27 cellular contexts compared by ENCODE assay signal in the genomic region with DNA sequence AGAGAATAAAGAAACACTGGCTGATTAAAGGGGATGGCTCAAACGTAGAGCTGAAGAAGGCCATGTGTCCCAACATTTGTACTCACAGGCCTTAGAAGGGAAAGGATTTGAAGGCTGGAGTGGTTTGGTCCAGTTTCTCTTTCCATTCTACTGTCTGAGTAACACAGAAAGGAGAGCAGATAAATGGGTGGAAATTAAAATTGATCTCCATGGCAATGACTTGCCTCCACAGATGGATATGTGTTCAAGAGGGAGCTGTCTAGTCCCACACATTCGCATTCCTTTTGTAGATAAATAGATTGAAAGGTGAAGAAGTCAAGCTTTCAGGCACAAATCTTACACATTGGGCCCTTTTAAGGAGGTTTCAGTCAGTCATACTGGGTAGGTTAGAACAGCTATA.
DNase-seq lines count a peak whose midpoint lies in the region; ATAC-seq, FAIRE-seq and TF ChIP-seq lines count a peak whose summit lies in the region.
"Had no signal": no experiment of that assay in that cellular context is flagged by ENCODE, and none has a peak within 500 bp of the region (broad histone marks: within the 10 kb centered on the region; RNA-seq: fewer than 3 reads in every experiment).

No MANE protein-coding gene starts in this region.

- peaks cover 28% of the 10 kb centered on the region for H3K36me3 Mint-ChIP-seq in activated CD4-positive, alpha-beta T cell treated with anti-CD3 and anti-CD28 coated beads for 36 hours (ENCODE audit: low read depth)
- no peaks in the 10 kb centered on the region for H3K36me3 Mint-ChIP-seq in natural killer cell
- peaks cover 5% of the 10 kb centered on the region for H3K36me3 Mint-ChIP-seq in natural killer cell treated with Interleukin-12 subunit alpha and Interleukin-12 subunit beta and Interleukin-15 and Interleukin-18, amount 100 ng/mL, for 72 hours
- H3K36me3 Mint-ChIP-seq in central memory CD8-positive, alpha-beta T cell (ENCODE audit: insufficient read depth): peaks cover 60% of the 10 kb centered on the region

- no peak for TF ChIP-seq CTCF in natural killer cell (IDR thresholded peaks at IDR 0.05)
- TF ChIP-seq CTCF in D721Med (IDR thresholded peaks at IDR 0.05; ENCODE audit: insufficient read depth, missing control alignments): no peak

- ATAC-seq in activated CD4-positive, alpha-beta T cell treated with anti-CD3 and anti-CD28 coated beads for 36 hours: peak; percentile 64
- no peak for ATAC-seq in natural killer cell
- no peak for ATAC-seq in natural killer cell treated with Interleukin-12 subunit alpha and Interleukin-12 subunit beta and Interleukin-15 and Interleukin-18, amount 100 ng/mL, for 72 hours
- ATAC-seq in central memory CD8-positive, alpha-beta T cell (replicated peaks; ENCODE audit: extremely low read depth, poor library complexity, severe bottlenecking): no peak
- peak; percentile 45 for ATAC-seq in stimulated activated naive CD8-positive, alpha-beta T cell treated with anti-CD3 and anti-CD28 coated beads, Interleukin-15, amount 100 ng/mL, for 72 hours
- ATAC-seq: HCT116, HepG2, left colon, T-cell had no signal

- FAIRE-seq in D721Med (lab: Jason Lieb, UNC): no peak
- FAIRE-seq: G401.6, HepG2, small intestine, TTC549, urothelium cell line had no signal

- peaks cover 19% of the 10 kb centered on the region for H3K4me1 Mint-ChIP-seq in activated CD4-positive, alpha-beta T cell treated with anti-CD3 and anti-CD28 coated beads for 36 hours
- H3K4me1 Mint-ChIP-seq in natural killer cell: no peaks in the 10 kb centered on the region
- H3K4me1 Mint-ChIP-seq in natural killer cell treated with Interleukin-12 subunit alpha and Interleukin-12 subunit beta and Interleukin-15 and Interleukin-18, amount 100 ng/mL, for 72 hours (ENCODE audit: low read depth in 2 of 2): no peaks in the 10 kb centered on the region
- no peaks in the 10 kb centered on the region for H3K4me1 Mint-ChIP-seq in central memory CD8-positive, alpha-beta T cell
- peaks cover 16% of the 10 kb centered on the region for H3K4me1 Mint-ChIP-seq in stimulated activated naive CD8-positive, alpha-beta T cell treated with anti-CD3 and anti-CD28 coated beads, Interleukin-15, amount 100 ng/mL, for 72 hours

- H3K9me3 Mint-ChIP-seq in activated CD4-positive, alpha-beta T cell treated with anti-CD3 and anti-CD28 coated beads for 36 hours (ENCODE audit: low read depth): no peaks in the 10 kb centered on the region
- no peaks in the 10 kb centered on the region for H3K9me3 Mint-ChIP-seq in natural killer cell
- H3K9me3 Mint-ChIP-seq in natural killer cell treated with Interleukin-12 subunit alpha and Interleukin-12 subunit beta and Interleukin-15 and Interleukin-18, amount 100 ng/mL, for 72 hours: no peaks in the 10 kb centered on the region
- H3K9me3 Mint-ChIP-seq in central memory CD8-positive, alpha-beta T cell: no peaks in the 10 kb centered on the region
- H3K9me3 Mint-ChIP-seq in stimulated activated naive CD8-positive, alpha-beta T cell treated with anti-CD3 and anti-CD28 coated beads, Interleukin-15, amount 100 ng/mL, for 72 hours: no peaks in the 10 kb centered on the region
- H3K9me3 Mint-ChIP-seq: T-cell had no signal

- POLR2A ChIA-PET in activated CD4-positive, alpha-beta T cell treated with anti-CD3 and anti-CD28 coated beads for 36 hours (lab: Charles Lee): interaction anchor here (0.7 kb wide), 1 partner anchor 75 kb away, joined by 3 read pairs; a partner anchor contains a TSS

- intact Hi-C loops in activated CD4-positive, alpha-beta T cell treated with anti-CD3 and anti-CD28 coated beads for 36 hours (cut with DNase I, micrococcal nuclease): no loop called here
- intact Hi-C loops in natural killer cell (cut with micrococcal nuclease): no loop called here

- peak overlapping the region; percentile 84 for H3K27ac Mint-ChIP-seq in activated CD4-positive, alpha-beta T cell treated with anti-CD3 and anti-CD28 coated beads for 36 hours
- peak overlapping the region; percentile 16 to 68 for H3K27ac Mint-ChIP-seq in natural killer cell
- no peak overlapping the region for H3K27ac Mint-ChIP-seq in natural killer cell treated with Interleukin-12 subunit alpha and Interleukin-12 subunit beta and Interleukin-15 and Interleukin-18, amount 100 ng/mL, for 72 hours
- peak overlapping the region; percentile 32 for H3K27ac Mint-ChIP-seq in central memory CD8-positive, alpha-beta T cell (ENCODE audit: low read depth)
- peak overlapping the region; percentile 49 to 65 for H3K27ac Mint-ChIP-seq in stimulated activated naive CD8-positive, alpha-beta T cell treated with anti-CD3 and anti-CD28 coated beads, Interleukin-15, amount 100 ng/mL, for 72 hours

- no peak for DNase-seq in activated CD4-positive, alpha-beta T cell treated with anti-CD3 and anti-CD28 coated beads for 36 hours
- DNase-seq in activated CD4-positive, alpha-beta T cell treated with anti-CD3 and anti-CD28 coated beads for 48 hours: no peak
- DNase-seq in natural killer cell: no peak
- DNase-seq in natural killer cell treated with Interleukin-12 subunit alpha and Interleukin-12 subunit beta and Interleukin-15 and Interleukin-18, amount 100 ng/mL, for 72 hours (ENCODE audit: low spot score): no peak
- no peak for DNase-seq in central memory CD8-positive, alpha-beta T cell (ENCODE audit: low spot score in 2 of 2)
- DNase-seq in stimulated activated naive CD8-positive, alpha-beta T cell treated with anti-CD3 and anti-CD28 coated beads, Interleukin-15, amount 100 ng/mL, for 72 hours: no peak
- DNase-seq in D721Med (ENCODE audit: insufficient read length, low spot score): no peak
- DNase-seq in HPDE6-E6E7 (ENCODE audit: extremely low spot score): no peak
- DNase-seq: amniotic stem cell; brain microvascular endothelial cell; C1 segment of cervical spinal cord; DMS79; Kasumi-1; left colon; NCI-H1417 treated with DMSO at 0.1 percent for 48 hours; NCI-H2081; NCI-H226; NCI-H526 treated with DMSO at 0.1 percent for 48 hours; NK-92 treated with Interleukin-12 subunit alpha and Interleukin-12 subunit beta, amount 100 ng/mL, for 24 hours; posterior cingulate gyrus; small intestine; T-cell had no signal

- H3K27me3 Mint-ChIP-seq in activated CD4-positive, alpha-beta T cell treated with anti-CD3 and anti-CD28 coated beads for 36 hours: no peaks in the 10 kb centered on the region
- no peaks in the 10 kb centered on the region for H3K27me3 Mint-ChIP-seq in natural killer cell (ENCODE audit: low read depth in 2 of 2)
- H3K27me3 Mint-ChIP-seq in natural killer cell treated with Interleukin-12 subunit alpha and Interleukin-12 subunit beta and Interleukin-15 and Interleukin-18, amount 100 ng/mL, for 72 hours: peaks cover 0 to 2% of the 10 kb centered on the region in 2 donors
- no peaks in the 10 kb centered on the region for H3K27me3 Mint-ChIP-seq in central memory CD8-positive, alpha-beta T cell
- H3K27me3 Mint-ChIP-seq in stimulated activated naive CD8-positive, alpha-beta T cell treated with anti-CD3 and anti-CD28 coated beads, Interleukin-15, amount 100 ng/mL, for 72 hours: no peaks in the 10 kb centered on the region
- H3K27me3 Mint-ChIP-seq: T-cell had no signal

- CTCF ChIA-PET in activated CD4-positive, alpha-beta T cell treated with anti-CD3 and anti-CD28 coated beads for 36 hours (lab: Charles Lee): interaction anchor here (0.8 to 1.5 kb wide), 4 partner anchors 31 to 113 kb away, joined by 3 to 5 read pairs (median 4); no protein-coding TSS in a partner anchor

- no peak overlapping the region for H3K4me3 Mint-ChIP-seq in activated CD4-positive, alpha-beta T cell treated with anti-CD3 and anti-CD28 coated beads for 36 hours
- H3K4me3 Mint-ChIP-seq in natural killer cell: no peak overlapping the region
- H3K4me3 Mint-ChIP-seq in natural killer cell treated with Interleukin-12 subunit alpha and Interleukin-12 subunit beta and Interleukin-15 and Interleukin-18, amount 100 ng/mL, for 72 hours: no peak overlapping the region
- no peak overlapping the region for H3K4me3 Mint-ChIP-seq in central memory CD8-positive, alpha-beta T cell
- no peak overlapping the region for H3K4me3 Mint-ChIP-seq in stimulated activated naive CD8-positive, alpha-beta T cell treated with anti-CD3 and anti-CD28 coated beads, Interleukin-15, amount 100 ng/mL, for 72 hours
- H3K4me3 Mint-ChIP-seq: T-cell had no signal

Comparison
In these comparisons a context has a peak if more than half of its experiments do, and no peak if none do; other contexts are left out.
1. H3K27ac Mint-ChIP-seq: peak in activated CD4-positive, alpha-beta T cell treated with anti-CD3 and anti-CD28 coated beads for 36 hours (single experiment), natural killer cell (2 of 2), central memory CD8-positive, alpha-beta T cell (single experiment) and stimulated activated naive CD8-positive, alpha-beta T cell treated with anti-CD3 and anti-CD28 coated beads, Interleukin-15, amount 100 ng/mL, for 72 hours (2 of 2); none in natural killer cell treated with Interleukin-12 subunit alpha and Interleukin-12 subunit beta and Interleukin-15 and Interleukin-18, amount 100 ng/mL, for 72 hours (0 of 2).
2. ATAC-seq: peak in activated CD4-positive, alpha-beta T cell treated with anti-CD3 and anti-CD28 coated beads for 36 hours (single experiment) and stimulated activated naive CD8-positive, alpha-beta T cell treated with anti-CD3 and anti-CD28 coated beads, Interleukin-15, amount 100 ng/mL, for 72 hours (single experiment); none in natural killer cell (0 of 3), natural killer cell treated with Interleukin-12 subunit alpha and Interleukin-12 subunit beta and Interleukin-15 and Interleukin-18, amount 100 ng/mL, for 72 hours (0 of 2) and central memory CD8-positive, alpha-beta T cell (single experiment).